In genomic region chr6:73451166-73452106, GRCh38 we compare ENCODE assay signal across 8 cellular contexts. TPM values are rescaled to one million over a fixed set of nuclear protein-coding genes. Genes with fewer than 3 reads are reported as not detected.
DNase-seq lines count a peak whose midpoint lies in the region; ATAC-seq, FAIRE-seq and TF ChIP-seq lines count a peak whose summit lies in the region.

No MANE protein-coding gene starts in this region.

- POLR2A ChIA-PET in BJ (lab: Charles Lee) = interaction anchor here (0.6 to 1.3 kb wide), 3 partner anchors 10 to 53 kb away, joined by 3 to 5 read pairs (median 4); partner anchors contain the start of gene MTO1

- H3K27me3 ChIP-seq in BJ (ENCODE audit: control insufficient read depth, insufficient read depth, low read length) = no peaks in the 10 kb centered on the region
- no peaks in the 10 kb centered on the region for H3K27me3 ChIP-seq in Peyer's patch
- no peaks in the 10 kb centered on the region for H3K27me3 ChIP-seq in vagina

- TF ChIP-seq POLR2A in GM19193 (IDR thresholded peaks at IDR 0.05; ENCODE audit: extremely low read depth, insufficient read depth, insufficient read length) (peak; percentile 57), Peyer's patch (IDR thresholded peaks at IDR 0.05) (no peak), vagina (IDR thresholded peaks at IDR 0.05) (no peak)

- H3K4me1 ChIP-seq in Peyer's patch (peaks cover 0 to 10% (median 0%) of the 10 kb centered on the region in 4 donors), vagina (peaks cover 16% of the 10 kb centered on the region)

- no peaks in the 10 kb centered on the region for H3K36me3 ChIP-seq in BJ (ENCODE audit: control insufficient read depth, insufficient read depth, low read length)
- no peaks in the 10 kb centered on the region for H3K36me3 ChIP-seq in Peyer's patch
- H3K36me3 ChIP-seq in vagina = no peaks in the 10 kb centered on the region

- intact Hi-C loops in vagina (cut with DNase I) = loop anchor here (10.0 kb wide), 1 partner anchor 73 kb away; the partner anchor contains the start of gene EEF1A1

- peak overlapping the region; percentile 76 to 87 (median 82) for H3K27ac ChIP-seq in Peyer's patch
- H3K27ac ChIP-seq in vagina = peak overlapping the region; percentile 91

- CTCF ChIA-PET in BJ (lab: Yijun Ruan, JAX) = interaction anchor here (0.6 to 1.7 kb wide), 2 partner anchors 47 to 63 kb away, joined by 4 read pairs; no protein-coding TSS in a partner anchor

- ATAC-seq in HG03439 (IDR thresholded peaks at IDR 0.05; ENCODE audit: unreplicated experiment) (peak; percentile 42), omental fat pad (ENCODE audit: low FRiP score) (peak; percentile 70)

- no peak for FAIRE-seq in frontal cortex (lab: Jason Lieb, UNC)

- H3K4me3 ChIP-seq in BJ (ENCODE audit: low read depth, low read length) = peak overlapping the region; percentile 64
- peak overlapping the region; percentile 62 to 81 (median 70) for H3K4me3 ChIP-seq in Peyer's patch
- peak overlapping the region; percentile 62 to 81 for H3K4me3 ChIP-seq in vagina

- DNase-seq in BJ (ENCODE audit: low read depth) (no peak), Peyer's patch (peak; percentile 59 to 73 (median 70)), frontal cortex (ENCODE audit: low spot score in 2 of 2) (peak; percentile 54), omental fat pad (ENCODE audit: low spot score) (no peak), vagina (ENCODE audit: extremely low spot score in 2 of 2) (no peak)
- DNase-seq in activated naive CD4-positive, alpha-beta T cell (lab: John Stamatoyannopoulos, UW) = peak; percentile 13 to 38 (median 21)

- H3K9me3 ChIP-seq in Peyer's patch = no peaks in the 10 kb centered on the region
- H3K9me3 ChIP-seq in vagina = no peaks in the 10 kb centered on the region

- TF ChIP-seq CTCF in BJ (IDR thresholded peaks at IDR 0.05; ENCODE audit: insufficient read depth, low read depth, low read length) = no peak
- TF ChIP-seq CTCF in Peyer's patch (IDR thresholded peaks at IDR 0.05) = peak in 1 of 6 experiments; percentile 2
- no peak for TF ChIP-seq CTCF in omental fat pad (IDR thresholded peaks at IDR 0.05)
- TF ChIP-seq CTCF in vagina (IDR thresholded peaks at IDR 0.05) = no peak

RNA-seq across cellular contexts. Expression of gene CGAS, which starts 0.7 kb away (rescaled TPM):
- polyA plus RNA-seq in BJ (2011; rRNA removed) = 1.5 and 2.5 TPM in 2 replicates
- polyA minus RNA-seq in BJ (2011; rRNA and poly(A)+ RNA removed) = 1.3 and 1.4 TPM in 2 replicates
- total RNA-seq in Peyer's patch = 1 to 10 TPM; 3.4 to 8.3 (median 4.3) TPM
- total RNA-seq in frontal cortex = 1.2 TPM
- total RNA-seq in omental fat pad = 10 to 100 TPM in 1 of 4 donors, 1 to 10 TPM in 3; 3.6 to 11.0 (median 6.5) TPM
- total RNA-seq in vagina = 8.3 TPM

RNA-seq across cellular contexts. Expression of gene MTO1, which starts 10.1 kb away (rescaled TPM):
- polyA plus RNA-seq in BJ (2011; rRNA removed) = 17.7 and 22.3 TPM in 2 replicates
- polyA minus RNA-seq in BJ (2011; rRNA and poly(A)+ RNA removed) = 10.8 and 16.6 TPM in 2 replicates
- 100 to 1,000 TPM in 1 of 4 donors, 10 to 100 TPM in 3; 29.2 to 115 (median 43.0) TPM for total RNA-seq in Peyer's patch
- total RNA-seq in frontal cortex = 19.6 TPM
- 10 to 100 TPM; 17.7 to 24.7 (median 20.7) TPM for total RNA-seq in omental fat pad
- 26.0 TPM for total RNA-seq in vagina

RNA-seq across cellular contexts. Expression of gene DDX43, which starts 56.8 kb away (rescaled TPM):
- 0.13 and 0.34 TPM in 2 replicates for polyA plus RNA-seq in BJ (2011; rRNA removed)
- polyA minus RNA-seq in BJ (2011; rRNA and poly(A)+ RNA removed) = not detected in 2 replicates
- total RNA-seq in Peyer's patch (1 to 10 TPM in 1 of 4 donors, under 1 TPM in 1, not detected in 2; 0.57 to 4.9 TPM), frontal cortex (0.41 TPM), omental fat pad (10 to 100 TPM in 1 of 4 donors, 1 to 10 TPM in 3; 1.6 to 10.7 (median 1.8) TPM), vagina (0.49 TPM)

Comparison
In these comparisons a context has a peak if more than half of its experiments do, and no peak if none do; other contexts are left out.
1. DNase-seq: peak in Peyer's patch (3 of 3), activated naive CD4-positive, alpha-beta T cell (4 of 4) and frontal cortex (2 of 2); none in BJ (single experiment), omental fat pad (single experiment) and vagina (0 of 2).
2. Peak in every context shown above with its lines, with median percentiles within 50 percentile points of each other: H3K4me3 ChIP-seq.